1 cellular context compared by ENCODE assay signal in genomic region chr5:131380232-131380631, GRCh38.
A peak's percentile ranks its signal among the peaks of the same experiment; 100 is the strongest.
TF ChIP-seq lines count a peak whose summit lies in the region.

No MANE protein-coding gene starts in this region.

TF ChIP-seq in K562, 482 proteins besides CTCF, POLR2A, EP300 and RAD21:
- peak; percentile 42; the same call in 1 of the 2 replicates for TF ChIP-seq FOSL1 (tag; conservative IDR thresholded peaks at IDR 0.05)
TF ChIP-seq in K562: peak in this region for 1; not testable (repeated sequence) for 481.
